In the genomic region with DNA sequence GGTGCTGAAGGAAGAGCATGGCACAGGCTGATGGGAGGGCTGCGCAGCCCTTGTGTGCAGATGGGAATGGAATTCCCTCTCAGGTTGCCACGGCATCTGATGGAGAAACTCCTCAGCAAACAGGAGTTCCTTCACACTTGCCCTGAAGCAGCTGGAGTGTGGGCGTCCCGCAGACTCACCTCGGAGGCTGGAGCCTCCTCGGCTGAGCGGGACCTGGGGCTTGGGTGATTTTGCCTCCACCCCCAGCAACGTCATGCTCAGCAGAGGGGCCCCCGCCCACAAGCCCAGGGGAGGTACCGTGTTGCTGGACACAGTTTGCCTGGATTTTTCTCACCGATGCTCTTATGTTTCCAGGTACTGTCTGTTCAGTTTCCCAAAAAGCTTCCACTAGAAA, we compare ENCODE assay signal across 10 cellular contexts.
DNase-seq lines count a peak whose midpoint lies in the region; ATAC-seq and TF ChIP-seq lines count a peak whose summit lies in the region.
"Had no signal": no experiment of that assay in that cellular context is flagged by ENCODE, and none has a peak within 500 bp of the region (broad histone marks: within the 10 kb centered on the region; RNA-seq: fewer than 3 reads in every experiment).

No MANE protein-coding gene starts in this region.

- intact Hi-C loops in Panc1 (cut with micrococcal nuclease; ENCODE audit: unreplicated experiment): no loop called here

- ATAC-seq in Panc1 (peak; percentile 57), foreskin keratinocyte (peak; percentile 13), GM21528 (IDR thresholded peaks at IDR 0.05; ENCODE audit: low FRiP score, unreplicated experiment) (no peak)

- H3K27me3 ChIP-seq in Panc1 (ENCODE audit: control insufficient read depth, insufficient read depth, low read length) (no peaks in the 10 kb centered on the region), foreskin keratinocyte (peaks cover 8% of the 10 kb centered on the region)
- H3K27me3 ChIP-seq: MG63 had no signal

- no peaks in the 10 kb centered on the region for H3K9me3 ChIP-seq in ES-I3 (ENCODE audit: control insufficient read depth, insufficient read depth, low read length)
- no peaks in the 10 kb centered on the region for H3K9me3 ChIP-seq in Panc1 (ENCODE audit: control insufficient read depth, insufficient read depth, low read depth, low read length)
- H3K9me3 ChIP-seq: MG63 had no signal

- H3K4me3 ChIP-seq in Panc1 (ENCODE audit: low read depth in 2 of 2, low read length in 2 of 2) (peak overlapping the region; percentile 32 to 69), skeletal muscle cell (ENCODE audit: low read depth, low read length) (peak overlapping the region; percentile 23)
- H3K4me3 ChIP-seq: MG63 had no signal

- H3K27ac ChIP-seq in Panc1 (ENCODE audit: low read length): no peak overlapping the region
- no peak overlapping the region for H3K27ac ChIP-seq in foreskin keratinocyte

- in situ Hi-C loops in Panc1 (cut with HindIII; ENCODE audit: low pct_unique_long_range_greater_than_20kb, low sequenced_read_pairs): no loop called here

- no TSS peak for BruUV-seq in Panc1 (replicated peaks; lab: Mats Ljungman, UMichigan)

- POLR2A ChIA-PET in Panc1 (lab: Charles Lee): no interaction called here

- TF ChIP-seq CTCF in Panc1 (IDR thresholded peaks at IDR 0.05) (no peak), foreskin keratinocyte (conservative IDR thresholded peaks at IDR 0.05) (no peak)

- no peaks in the 10 kb centered on the region for H3K36me3 ChIP-seq in ES-I3 (ENCODE audit: insufficient read depth, low read length)
- no peaks in the 10 kb centered on the region for H3K36me3 ChIP-seq in Panc1 (ENCODE audit: control insufficient read depth, insufficient read depth, low read length)
- H3K36me3 ChIP-seq: MG63 had no signal

- H3K9ac ChIP-seq in ES-I3 (ENCODE audit: low read depth, low read length): peak overlapping the region; percentile 47; the same call in 1 of the 2 replicates

- DNase-seq in Panc1 (ENCODE audit: low read depth, low spot score) (no peak), foreskin keratinocyte (no peak), skeletal muscle cell (ENCODE audit: low read depth) (no peak), AG08395 (ENCODE audit: low spot score) (no peak), iPS-NIHi7 (ENCODE audit: extremely low spot score) (no peak)
- DNase-seq: hippocampal formation, MG63, retina had no signal

- CTCF ChIA-PET in Panc1 (lab: Charles Lee): no interaction called here

- 0 out of 2 replicates have a peak, but pooled peaks cover 4% of the 10 kb centered on the region for H3K4me1 ChIP-seq in ES-I3 (ENCODE audit: insufficient read depth, low read length)
- no peaks in the 10 kb centered on the region for H3K4me1 ChIP-seq in Panc1 (ENCODE audit: control insufficient read depth, insufficient read depth, low read length)
- H3K4me1 ChIP-seq in foreskin keratinocyte: no peaks in the 10 kb centered on the region
